ENCODE assay signal across 13 cellular contexts in genomic region chr1:84668185-84668584, GRCh38. TPM values are rescaled to one million over a fixed set of nuclear protein-coding genes. Genes with fewer than 3 reads are reported as not detected.
DNase-seq lines count a peak whose midpoint lies in the region; ATAC-seq, FAIRE-seq and TF ChIP-seq lines count a peak whose summit lies in the region.
"Had no signal": no experiment of that assay in that cellular context is flagged by ENCODE, and none has a peak within 500 bp of the region (broad histone marks: within the 10 kb centered on the region; RNA-seq: fewer than 3 reads in every experiment).

No MANE protein-coding gene starts in this region.

- H3K27ac ChIP-seq in GM12878 (ENCODE audit: control insufficient read depth, insufficient read depth) (no peak overlapping the region), mesendoderm (ENCODE audit: low read depth, low read length) (no peak overlapping the region), suprapubic skin (no peak overlapping the region)
- H3K27ac ChIP-seq: prostate gland had no signal

- no peak overlapping the region for H3K18ac ChIP-seq in mesendoderm (ENCODE audit: low read length)

- TF ChIP-seq CTCF in HFFc6 (IDR thresholded peaks at IDR 0.05) (peak; percentile 56; the same call in 1 of the 2 replicates), GM12878 (IDR thresholded peaks at IDR 0.05 in 2 of 3, conservative IDR thresholded peaks at IDR 0.05 in 1 of 3; ENCODE audit: control insufficient read depth in 2 of 3, extremely low read depth in 1 of 3, insufficient read depth in 1 of 3, low read depth in 3 of 3, low read length in 3 of 3) (peak in 2 of 3 experiments; percentile 38 to 41; a peak in 4 of 6 replicates), suprapubic skin (IDR thresholded peaks at IDR 0.05) (no peak)

- no peak overlapping the region for H3K4me2 ChIP-seq in GM12878 (ENCODE audit: control insufficient read depth, insufficient read depth)
- H3K4me2 ChIP-seq in mesendoderm (ENCODE audit: low read length), result no peak overlapping the region

- H3K23ac ChIP-seq in mesendoderm (ENCODE audit: low read length), result no peak overlapping the region

- no peak overlapping the region for H4K5ac ChIP-seq in mesendoderm (ENCODE audit: low read length)

- peaks cover 41% of the 10 kb centered on the region for H3K36me3 Mint-ChIP-seq in HFFc6 (ENCODE audit: low read depth)
- H3K36me3 Mint-ChIP-seq in stimulated activated naive B cell treated with anti-CD40 and anti-IgM and Interleukin-4, amounts not matched to agents 10 μg/mL and 1 μg/mL and 100 μg/mL, for 72 hours, result no peaks in the 10 kb centered on the region

- H3K79me1 ChIP-seq in mesendoderm (ENCODE audit: low read length), result no peaks in the 10 kb centered on the region

- no peaks in the 10 kb centered on the region for H3K27me3 Mint-ChIP-seq in HFFc6 (ENCODE audit: insufficient read depth)
- H3K27me3 Mint-ChIP-seq in stimulated activated naive B cell treated with anti-CD40 and anti-IgM and Interleukin-4, amounts not matched to agents 10 μg/mL and 1 μg/mL and 100 μg/mL, for 72 hours, result no peaks in the 10 kb centered on the region

- H2BK15ac ChIP-seq in mesendoderm (replicated peaks; ENCODE audit: low read depth), result no peak overlapping the region

- no peak overlapping the region for H3K4ac ChIP-seq in mesendoderm (ENCODE audit: low read depth, low read length)

- H3K4me3 ChIP-seq in GM12878 (no peak overlapping the region), mesendoderm (ENCODE audit: low read length) (no peak overlapping the region), suprapubic skin (no peak overlapping the region)
- H3K4me3 ChIP-seq: prostate gland had no signal

- no peak overlapping the region for H3K56ac ChIP-seq in mesendoderm (ENCODE audit: low read length)

- H3K4me3 Mint-ChIP-seq in HFFc6, result no peak overlapping the region
- no peak overlapping the region for H3K4me3 Mint-ChIP-seq in stimulated activated naive B cell treated with anti-CD40 and anti-IgM and Interleukin-4, amounts not matched to agents 10 μg/mL and 1 μg/mL and 100 μg/mL, for 72 hours

- no peak overlapping the region for H2AFZ ChIP-seq in GM12878 (ENCODE audit: control insufficient read depth, low read depth, low read length)

- 96% methylated on average over 1 of the region's 1 CpG for WGBS in GM12878 (ENCODE audit: insufficient coverage, insufficient replicate concordance, low lambda C conversion rate, missing lambda C conversion rate)
- no CpG with 5 or more reads among the region's 1 CpG for WGBS in mesendoderm (ENCODE audit: extremely low coverage, insufficient coverage, low lambda C conversion rate)
- WGBS in suprapubic skin, result 100% methylated on average over 1 of the region's 1 CpG

- no peak overlapping the region for H3K27ac Mint-ChIP-seq in HFFc6
- H3K27ac Mint-ChIP-seq in stimulated activated naive B cell treated with anti-CD40 and anti-IgM and Interleukin-4, amounts not matched to agents 10 μg/mL and 1 μg/mL and 100 μg/mL, for 72 hours, result no peak overlapping the region

- H3K79me2 ChIP-seq in GM12878 (ENCODE audit: control insufficient read depth, insufficient read depth, low read length), result no peaks in the 10 kb centered on the region
- H3K79me2 ChIP-seq in mesendoderm (ENCODE audit: control insufficient read depth, insufficient read depth, low read length), result no peaks in the 10 kb centered on the region

- peak; percentile 58 for TF ChIP-seq RAD21 in GM12878 (IDR thresholded peaks at IDR 0.05; ENCODE audit: insufficient read depth, low read depth, low read length)

- intact Hi-C loops in GM12878 (cut with micrococcal nuclease; ENCODE audit: unreplicated experiment), result loop anchor here (1.0 to 2.0 kb wide), 2 partner anchors 56 to 85 kb away; no protein-coding TSS in a partner anchor

- CTCF ChIA-PET in GM12878 (lab: Yijun Ruan, JAX), result interaction anchor here (0.7 to 2.8 kb wide), 14 partner anchors 9 to 277 kb away, joined by 3 to 48 read pairs (median 6); no protein-coding TSS in a partner anchor

- no peaks in the 10 kb centered on the region for H3K36me3 ChIP-seq in GM12878 (ENCODE audit: control insufficient read depth in 2 of 2, insufficient read depth in 2 of 2, low read length in 1 of 2)
- H3K36me3 ChIP-seq in mesendoderm (ENCODE audit: control insufficient read depth, insufficient read depth, low read length), result no peaks in the 10 kb centered on the region
- H3K36me3 ChIP-seq in suprapubic skin, result no peaks in the 10 kb centered on the region
- H3K36me3 ChIP-seq: prostate gland had no signal

- in situ Hi-C loops in GM12878 (cut with MboI), result no loop called here

- H3K4me1 ChIP-seq in GM12878 (ENCODE audit: control insufficient read depth, insufficient read depth, low read length), result no peaks in the 10 kb centered on the region
- H3K4me1 ChIP-seq in mesendoderm (ENCODE audit: control insufficient read depth, low read depth, low read length), result no peaks in the 10 kb centered on the region
- H3K4me1 ChIP-seq in suprapubic skin, result no peaks in the 10 kb centered on the region
- H3K4me1 ChIP-seq: prostate gland had no signal

- no peak overlapping the region for H2BK120ac ChIP-seq in mesendoderm (ENCODE audit: low read depth, low read length)

- H3K9me3 Mint-ChIP-seq in HFFc6, result no peaks in the 10 kb centered on the region
- no peaks in the 10 kb centered on the region for H3K9me3 Mint-ChIP-seq in stimulated activated naive B cell treated with anti-CD40 and anti-IgM and Interleukin-4, amounts not matched to agents 10 μg/mL and 1 μg/mL and 100 μg/mL, for 72 hours

- RAD21 ChIA-PET in GM12878 (lab: Charles Lee; ENCODE audit: unreplicated experiment), result interaction anchor here (0.7 to 2.7 kb wide), 8 partner anchors 12 to 233 kb away, joined by 3 to 31 read pairs (median 9); no protein-coding TSS in a partner anchor

- H4K8ac ChIP-seq in mesendoderm (ENCODE audit: low read depth, low read length), result no peak overlapping the region

- POLR2A ChIA-PET in GM12878 (lab: Charles Lee), result no interaction called here

- TF ChIP-seq POLR2A in GM12878 (IDR thresholded peaks at IDR 0.05; ENCODE audit: low read depth, low read length), result no peak
- no peak for TF ChIP-seq POLR2A in suprapubic skin (IDR thresholded peaks at IDR 0.05)

- peak; percentile 38 for FAIRE-seq in GM12878 (lab: Jason Lieb, UNC)

- ATAC-seq in GM12878, result peak; percentile 72
- ATAC-seq in stimulated activated naive B cell treated with anti-CD40 and anti-IgM and Interleukin-4, amounts not matched to agents 10 μg/mL and 1 μg/mL and 100 μg/mL, for 72 hours (replicated peaks), result no peak
- ATAC-seq: activated CD4-positive, CD25-positive, alpha-beta regulatory T cell treated with anti-CD3 and anti-CD28 coated beads, Interleukin-2, amount 50 U/mL, for 24 hours had no signal

- H2BK5ac ChIP-seq in mesendoderm (ENCODE audit: low read length), result no peak overlapping the region

- no peak for TF ChIP-seq EP300 in GM12878 (IDR thresholded peaks at IDR 0.05; ENCODE audit: borderline replicate concordance in 1 of 2, control insufficient read depth in 1 of 2, low read depth in 2 of 2, low read length in 2 of 2)
- TF ChIP-seq EP300 in suprapubic skin (IDR thresholded peaks at IDR 0.05), result no peak

- H3K9me3 ChIP-seq in GM12878 (replicated peaks; ENCODE audit: control insufficient read depth, insufficient read depth, low read length) (no peaks in the 10 kb centered on the region), suprapubic skin (no peaks in the 10 kb centered on the region)
- H3K9me3 ChIP-seq: prostate gland had no signal

- H3K9ac ChIP-seq in GM12878 (ENCODE audit: control insufficient read depth, insufficient read depth, low read length) (no peak overlapping the region), mesendoderm (ENCODE audit: low read length) (no peak overlapping the region)

- no peak overlapping the region for H2AK5ac ChIP-seq in mesendoderm (ENCODE audit: low read length)

- no peaks in the 10 kb centered on the region for H4K20me1 ChIP-seq in GM12878 (ENCODE audit: control insufficient read depth, insufficient read depth)

- DNase-seq in DMS53 treated with DMSO at 0.1 percent for 48 hours (lab: John Stamatoyannopoulos, UW; ENCODE audit: unreplicated experiment), result peak; percentile 5
- DNase-seq in HFFc6, result no peak
- DNase-seq in GM12878 (ENCODE audit: low read depth, low spot score), result no peak
- peak; percentile 39 for DNase-seq in mesendoderm
- no peak for DNase-seq in stimulated activated naive B cell treated with anti-CD40 and anti-IgM and Interleukin-4, amounts not matched to agents 10 μg/mL and 1 μg/mL and 100 μg/mL, for 72 hours
- DNase-seq in SW480 (ENCODE audit: low spot score), result no peak
- DNase-seq in suprapubic skin (ENCODE audit: low spot score in 2 of 2), result no peak
- DNase-seq in stimulated activated CD4-positive, alpha-beta T cell treated with anti-CD3 and anti-CD28 coated beads, Interleukin-4, amount 100 ng/mL, for 4 hours, result no peak
- DNase-seq: activated naive CD4-positive, alpha-beta T cell treated with anti-CD3 and anti-CD28 coated beads, Interleukin-2, amount 50 U/mL, for 16 hours; GF-D8; NCI-H1048 had no signal

- H3K4me1 Mint-ChIP-seq in HFFc6 (ENCODE audit: low read depth), result peaks cover 42% of the 10 kb centered on the region
- H3K4me1 Mint-ChIP-seq in stimulated activated naive B cell treated with anti-CD40 and anti-IgM and Interleukin-4, amounts not matched to agents 10 μg/mL and 1 μg/mL and 100 μg/mL, for 72 hours, result no peaks in the 10 kb centered on the region

- SMC1A ChIA-PET in GM12878 (lab: Charles Lee; ENCODE audit: uncharacterized antibody, unreplicated experiment), result interaction anchor here (0.7 to 3.6 kb wide), 15 partner anchors 12 to 226 kb away, joined by 3 to 31 read pairs (median 4); no protein-coding TSS in a partner anchor

- BruUV-seq in GM12878 (replicated peaks; lab: Mats Ljungman, UMichigan), result no TSS peak

- H3K27me3 ChIP-seq in GM12878 (replicated peaks in 1 of 2; ENCODE audit: control insufficient read depth in 2 of 2, insufficient read depth in 2 of 2, low read length in 1 of 2) (no peaks in the 10 kb centered on the region), mesendoderm (ENCODE audit: insufficient read depth, low read length, poor library complexity) (no peaks in the 10 kb centered on the region), suprapubic skin (no peaks in the 10 kb centered on the region)

RNA-seq across cellular contexts. Expression of gene SSX2IP, which starts 22.1 kb away (rescaled TPM):
- 100 to 1,000 TPM in 4 of 6 experiments, 10 to 100 TPM in 2; 78.3 to 128 (median 121) TPM for total RNA-seq in HFFc6 (2021; fragmentation: NEBNext Ultra II Directional; extraction: Animal tissue kit (Norgen Biotek cat#: 25700))
- 13.3 and 15.2 TPM in 2 replicates for total RNA-seq in GM12878 (2013; cell fraction: nucleolus; rRNA removed)
- total RNA-seq in GM12878 (2014; rRNA removed) (7.6 and 8.5 TPM in 2 replicates), GM12878 (2014; rRNA removed; fragmentation: Illumina TruSeq; extraction: Trizol) (14.0 and 14.6 TPM in 2 replicates), GM12878 (2021) (11.8 and 13.8 TPM in 2 replicates), suprapubic skin (10 to 100 TPM in 1 of 4 donors, 1 to 10 TPM in 3; 6.1 to 12.8 (median 9.4) TPM)
- 1.8 TPM for polyA plus RNA-seq in GM12878 (2011; ENCODE audit: low read depth)
- polyA plus RNA-seq in GM12878 (2011; rRNA removed) (8.4 and 13.6 TPM in 2 replicates), GM12878 (2014; fragmentation: Illumina TruSeq; extraction: Trizol) (12.3 and 14.5 TPM in 2 replicates), GM12878 (2014; fragmentation: Nextera tagmentation; extraction: Ambion mirVana) (1 to 10 TPM; 3.3 to 3.9 TPM), GM12878 (2014; rRNA removed) (5.9 and 7.9 TPM in 2 replicates), GM12878 (2016; fragmentation: Nextera tagmentation; extraction: Ambion mirVana) (10 to 100 TPM; 12.8 TPM)
- polyA plus RNA-seq in GM12878 (2011; cell fraction: cytosol; rRNA removed), result 1.7 and 2.4 TPM in 2 replicates
- 6.7 and 7.4 TPM in 2 replicates for polyA plus RNA-seq in GM12878 (2011; cell fraction: nucleus; rRNA removed)
- polyA plus RNA-seq in GM12878 (2012), result 3.6 and 3.7 TPM in 2 replicates
- polyA minus RNA-seq in GM12878 (2011; rRNA and poly(A)+ RNA removed), result 3.2 and 6.9 TPM in 2 replicates
- 1.3 and 2.9 TPM in 2 replicates for polyA minus RNA-seq in GM12878 (2011; cell fraction: cytosol; rRNA and poly(A)+ RNA removed)
- 6.2 and 10.2 TPM in 2 replicates for polyA minus RNA-seq in GM12878 (2011; cell fraction: nucleus; rRNA and poly(A)+ RNA removed)
- polyA plus RNA-seq in mesendoderm (2013, experiment 1 of 2), result 9.5 TPM
- polyA plus RNA-seq in mesendoderm (2013, experiment 2 of 2), result 9.3 TPM

Comparison
In these comparisons a context has a peak if more than half of its experiments do, and no peak if none do; other contexts are left out.
1. DNase-seq: peak in DMS53 treated with DMSO at 0.1 percent for 48 hours (single experiment) and mesendoderm (single experiment); none in HFFc6 (single experiment), GM12878 (single experiment), stimulated activated naive B cell treated with anti-CD40 and anti-IgM and Interleukin-4, amounts not matched to agents 10 μg/mL and 1 μg/mL and 100 μg/mL, for 72 hours (single experiment), SW480 (single experiment), suprapubic skin (0 of 2) and stimulated activated CD4-positive, alpha-beta T cell treated with anti-CD3 and anti-CD28 coated beads, Interleukin-4, amount 100 ng/mL, for 4 hours (0 of 2).
2. CTCF ChIP-seq: peak in HFFc6 (single experiment) and GM12878 (2 of 3); none in suprapubic skin (0 of 2).
3. RNA of gene SSX2IP, which starts 22.1 kb away (total RNA-seq): 78.3 to 128 TPM in HFFc6; 7.6 to 15.2 TPM in GM12878 and 6.1 to 12.8 TPM in suprapubic skin; every median in the first group is over 4 times any median in the second.